In genomic region chr12:87323369-87323768, GRCh38 we compare ENCODE assay signal across 17 cellular contexts.
DNase-seq lines count a peak whose midpoint lies in the region; ATAC-seq and TF ChIP-seq lines count a peak whose summit lies in the region.
"Had no signal": no experiment of that assay in that cellular context is flagged by ENCODE, and none has a peak within 500 bp of the region (broad histone marks: within the 10 kb centered on the region; RNA-seq: fewer than 3 reads in every experiment).

No MANE protein-coding gene starts in this region.

- in situ Hi-C loops in transverse colon (cut with MboI; ENCODE audit: low pct_ligation_motif_present in 1 of 4, low pct_unique_long_range_greater_than_20kb in 1 of 4, low sequenced_read_pairs in 3 of 4): no loop called here

- TF ChIP-seq CTCF in left ventricle myocardium inferior (IDR thresholded peaks at IDR 0.05; ENCODE audit: borderline replicate concordance) (no peak), ascending aorta (IDR thresholded peaks at IDR 0.05) (no peak), fibroblast of the aortic adventitia (IDR thresholded peaks at IDR 0.05; ENCODE audit: insufficient read depth, low read length) (no peak), transverse colon (IDR thresholded peaks at IDR 0.05) (no peak)

- H3K27ac ChIP-seq in left ventricle myocardium inferior (replicated peaks) (no peak overlapping the region), ascending aorta (peak overlapping the region; percentile 54 to 65), transverse colon (no peak overlapping the region)
- H3K27ac ChIP-seq: gastrocnemius medialis, skin epidermis had no signal

- no peak for TF ChIP-seq POLR2A in transverse colon (IDR thresholded peaks at IDR 0.05)

- no peaks in the 10 kb centered on the region for H3K4me1 ChIP-seq in left ventricle myocardium inferior
- peaks cover 0 to 7% of the 10 kb centered on the region in 2 donors for H3K4me1 ChIP-seq in ascending aorta
- H3K4me1 ChIP-seq in transverse colon: no peaks in the 10 kb centered on the region
- H3K4me1 ChIP-seq: gastrocnemius medialis had no signal

- intact Hi-C loops in left cardiac atrium (cut with DNase I) (no loop called here), left ventricle myocardium inferior (cut with micrococcal nuclease) (no loop called here), ascending aorta (cut with DNase I) (loop anchor here (10.0 kb wide), 1 partner anchor 609 kb away; no protein-coding TSS in a partner anchor), transverse colon (cut with DNase I; ENCODE audit: low total_unique reads) (no loop called here)

- peak; percentile 63 to 90 for ATAC-seq in left cardiac atrium
- ATAC-seq in GM18498 (IDR thresholded peaks at IDR 0.05; ENCODE audit: unreplicated experiment): no peak
- ATAC-seq: effector memory CD8-positive, alpha-beta T cell; gastrocnemius medialis had no signal

- TF ChIP-seq EP300 in transverse colon (IDR thresholded peaks at IDR 0.05; ENCODE audit: low read depth): no peak

- DNase-seq in left cardiac atrium: no peak
- no peak for DNase-seq in left ventricle myocardium inferior
- no peak for DNase-seq in ascending aorta (ENCODE audit: low spot score in 2 of 2)
- DNase-seq in fibroblast of the aortic adventitia (ENCODE audit: low read depth): peak; percentile 98
- DNase-seq in SHP77 treated with DMSO at 0.1 percent for 48 hours (lab: John Stamatoyannopoulos, UW): no peak
- no peak for DNase-seq in transverse colon
- DNase-seq in anterior cingulate cortex (lab: John Stamatoyannopoulos, UW): no peak
- DNase-seq: activated gamma-delta T cell treated with Interleukin-2 at 50 U/mL for 16 hours; central memory CD4-positive, alpha-beta T cell; COR-L47; effector memory CD8-positive, alpha-beta T cell; gastrocnemius medialis; H7; stimulated activated CD4-positive, alpha-beta T cell treated with anti-CD3 and anti-CD28 coated beads, Interleukin-4, amount 100 ng/mL, for 4 hours; tibial artery had no signal

- H3K4me3 ChIP-seq in left ventricle myocardium inferior (no peak overlapping the region), ascending aorta (no peak overlapping the region), fibroblast of the aortic adventitia (ENCODE audit: low read depth, low read length) (no peak overlapping the region), transverse colon (no peak overlapping the region)
- H3K4me3 ChIP-seq: gastrocnemius medialis, skin epidermis, tibial artery had no signal

- H3K36me3 ChIP-seq in left ventricle myocardium inferior (no peaks in the 10 kb centered on the region), ascending aorta (no peaks in the 10 kb centered on the region), transverse colon (no peaks in the 10 kb centered on the region)
- H3K36me3 ChIP-seq: gastrocnemius medialis, tibial artery had no signal

- no peaks in the 10 kb centered on the region for H3K9me3 ChIP-seq in left ventricle myocardium inferior (replicated peaks)
- no peaks in the 10 kb centered on the region for H3K9me3 ChIP-seq in ascending aorta
- no peaks in the 10 kb centered on the region for H3K9me3 ChIP-seq in transverse colon
- H3K9me3 ChIP-seq: gastrocnemius medialis, tibial artery had no signal

- WGBS in transverse colon (ENCODE audit: low coverage in 1 of 2), 2 donors: 64% methylated on average over 1 of the region's 1 CpG

- H3K27me3 ChIP-seq in left ventricle myocardium inferior (ENCODE audit: low read depth): no peaks in the 10 kb centered on the region
- H3K27me3 ChIP-seq in ascending aorta: no peaks in the 10 kb centered on the region
- no peaks in the 10 kb centered on the region for H3K27me3 ChIP-seq in transverse colon
- H3K27me3 ChIP-seq: gastrocnemius medialis, tibial artery had no signal

Comparison
In these comparisons a context has a peak if more than half of its experiments do, and no peak if none do; other contexts are left out.
1. H3K27ac ChIP-seq: peak in ascending aorta (2 of 2); none in left ventricle myocardium inferior (single experiment) and transverse colon (0 of 4).